13 cellular contexts compared by ENCODE assay signal in the genomic region with DNA sequence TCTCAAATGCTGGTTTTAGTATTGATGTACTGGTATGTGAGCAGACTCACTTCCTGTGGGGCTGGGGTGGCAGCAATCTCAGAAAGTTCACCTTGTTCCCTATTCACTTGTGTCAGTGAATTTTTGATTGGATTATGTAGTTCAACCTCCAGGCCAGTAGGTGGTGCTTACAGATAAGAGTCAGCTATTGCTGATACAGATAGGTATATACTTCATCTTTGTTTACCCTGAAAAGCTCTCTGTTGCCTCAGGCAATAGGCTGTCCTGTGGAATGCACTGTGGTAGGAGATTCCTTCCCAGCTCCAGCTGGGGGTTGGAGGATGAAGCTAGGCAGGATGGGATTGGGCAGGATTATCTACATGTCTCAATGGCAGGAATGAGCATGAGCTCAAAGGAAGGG.
DNase-seq lines count a peak whose midpoint lies in the region; ATAC-seq and TF ChIP-seq lines count a peak whose summit lies in the region.
"Had no signal": no experiment of that assay in that cellular context is flagged by ENCODE, and none has a peak within 500 bp of the region (broad histone marks: within the 10 kb centered on the region; RNA-seq: fewer than 3 reads in every experiment).

No MANE protein-coding gene starts in this region.

- no peak overlapping the region for H3K4me3 ChIP-seq in SJCRH30
- H3K4me3 ChIP-seq: SJSA1 had no signal

- H3K27ac ChIP-seq in SJCRH30, result no peak overlapping the region
- H3K27ac ChIP-seq: SJSA1 had no signal

- H3K9me3 ChIP-seq in SJCRH30 (replicated peaks), result no peaks in the 10 kb centered on the region
- H3K9me3 ChIP-seq: SJSA1 had no signal

- DNase-seq in NCI-H82 (lab: John Stamatoyannopoulos, UW), result peak; percentile 19
- DNase-seq in NCI-H82 treated with DMSO at 0.1 percent for 48 hours (lab: John Stamatoyannopoulos, UW; ENCODE audit: unreplicated experiment), result no peak
- DNase-seq in SJCRH30, result peak; percentile 55 to 70
- no peak for DNase-seq in osteocyte (ENCODE audit: extremely low spot score, unreplicated experiment)
- no peak for DNase-seq in AG08395 (ENCODE audit: low spot score)
- DNase-seq: activated CD4-positive, alpha-beta T cell treated with anti-CD3 and anti-CD28 coated beads, Interleukin-2, amount 10 ng/mL, durations not matched to agents 7 days and 5 days; activated naive CD4-positive, alpha-beta T cell; GF-D8; natural killer cell had no signal

- H3K27me3 ChIP-seq in SJCRH30, result no peaks in the 10 kb centered on the region
- H3K27me3 ChIP-seq: SJSA1 had no signal

- H3K27ac Mint-ChIP-seq in osteocyte (ENCODE audit: unreplicated experiment), result no peak overlapping the region
- H3K27ac Mint-ChIP-seq: activated CD4-positive, alpha-beta T cell treated with anti-CD3 and anti-CD28 coated beads, Interleukin-2, amount 10 ng/mL, durations not matched to agents 7 days and 5 days; natural killer cell had no signal

- H3K4me3 Mint-ChIP-seq in osteocyte (ENCODE audit: unreplicated experiment), result no peak overlapping the region
- H3K4me3 Mint-ChIP-seq: activated CD4-positive, alpha-beta T cell treated with anti-CD3 and anti-CD28 coated beads, Interleukin-2, amount 10 ng/mL, durations not matched to agents 7 days and 5 days; natural killer cell had no signal

- H3K4me1 Mint-ChIP-seq in osteocyte (ENCODE audit: unreplicated experiment), result no peaks in the 10 kb centered on the region
- H3K4me1 Mint-ChIP-seq: activated CD4-positive, alpha-beta T cell treated with anti-CD3 and anti-CD28 coated beads, Interleukin-2, amount 10 ng/mL, durations not matched to agents 7 days and 5 days; natural killer cell had no signal

- peaks cover 54% of the 10 kb centered on the region for H3K9me3 Mint-ChIP-seq in osteocyte (ENCODE audit: unreplicated experiment)

- H3K27me3 Mint-ChIP-seq in osteocyte (ENCODE audit: unreplicated experiment), result no peaks in the 10 kb centered on the region
- H3K27me3 Mint-ChIP-seq: activated CD4-positive, alpha-beta T cell treated with anti-CD3 and anti-CD28 coated beads, Interleukin-2, amount 10 ng/mL, durations not matched to agents 7 days and 5 days had no signal

- H3K36me3 Mint-ChIP-seq in osteocyte (ENCODE audit: unreplicated experiment), result no peaks in the 10 kb centered on the region

- H3K4me1 ChIP-seq in SJCRH30, result no peaks in the 10 kb centered on the region
- H3K4me1 ChIP-seq: SJSA1 had no signal

- peak; percentile 64 for ATAC-seq in HG03039 (IDR thresholded peaks at IDR 0.05; ENCODE audit: unreplicated experiment)
- no peak for ATAC-seq in HG02571 (IDR thresholded peaks at IDR 0.05; ENCODE audit: unreplicated experiment)
- no peak for ATAC-seq in HG03159 (IDR thresholded peaks at IDR 0.05; ENCODE audit: unreplicated experiment)
- ATAC-seq: natural killer cell had no signal

- peak; percentile 19 for TF ChIP-seq CTCF in osteocyte (IDR thresholded peaks at IDR 0.05)

- H3K36me3 ChIP-seq in SJCRH30, result no peaks in the 10 kb centered on the region
- H3K36me3 ChIP-seq: SJSA1 had no signal

Comparison
In these comparisons a context has a peak if more than half of its experiments do, and no peak if none do; other contexts are left out.
1. DNase-seq: peak in NCI-H82 (single experiment) and SJCRH30 (2 of 2); none in NCI-H82 treated with DMSO at 0.1 percent for 48 hours (single experiment), osteocyte (single experiment) and AG08395 (single experiment).